ENCODE assay signal across 7 cellular contexts in the genomic region with DNA sequence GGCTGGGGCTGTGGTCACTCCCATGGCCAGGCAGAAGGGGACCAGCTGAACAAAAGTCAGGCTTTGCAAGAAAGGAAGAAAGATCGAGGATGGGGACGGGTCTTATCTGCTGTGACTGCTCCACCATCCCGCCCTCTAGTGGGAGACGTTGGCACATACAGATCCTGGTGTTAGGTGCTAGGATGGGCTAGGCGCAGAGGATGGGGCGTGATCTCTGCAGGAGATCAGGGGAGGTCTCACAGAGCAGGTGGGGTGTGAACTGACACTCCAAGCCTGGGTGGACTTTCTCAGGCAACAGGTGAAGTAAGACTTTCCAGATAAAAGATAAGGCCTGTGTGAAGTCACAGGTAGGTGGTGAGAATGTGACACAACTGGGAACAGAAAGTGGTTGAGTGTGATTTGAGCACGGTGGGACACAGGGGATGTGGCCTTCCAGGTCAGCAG.
DNase-seq lines count a peak whose midpoint lies in the region; ATAC-seq and TF ChIP-seq lines count a peak whose summit lies in the region.

No MANE protein-coding gene starts in this region.

- H3K56ac ChIP-seq in H9 (ENCODE audit: insufficient read length, low read depth, low read length): no peak overlapping the region

- no peak overlapping the region for H3K4me3 ChIP-seq in SJSA1
- H3K4me3 ChIP-seq in osteoblast (ENCODE audit: insufficient read depth, low read length): no peak overlapping the region

- no peaks in the 10 kb centered on the region; a peak in 1 of 7 replicates for H3K36me3 Mint-ChIP-seq in H9 (ENCODE audit: insufficient read depth in 1 of 3, low read depth in 3 of 3)

- no peak overlapping the region for H3K18ac ChIP-seq in H9 (ENCODE audit: insufficient read length, low read depth, low read length)

- no peak overlapping the region for H3K27ac Mint-ChIP-seq in H9

- no peak overlapping the region for H4K8ac ChIP-seq in H9 (replicated peaks; ENCODE audit: insufficient read length, low read depth, low read length)

- WGBS in H9 (ENCODE audit: extremely low coverage, insufficient read length, low lambda C conversion rate): no CpG with 5 or more reads among the region's 7 CpGs

- no peak overlapping the region for H3K4ac ChIP-seq in H9 (ENCODE audit: low read depth, low read length)

- no peaks in the 10 kb centered on the region; a peak in 1 of 5 replicates for H3K9me3 Mint-ChIP-seq in H9

- no peak overlapping the region for H3T11ph ChIP-seq in H9 (ENCODE audit: low read length)

- H3K4me1 ChIP-seq in H9 (ENCODE audit: insufficient read depth, low read length) (no peaks in the 10 kb centered on the region), SJSA1 (replicated peaks) (0 out of 2 replicates have a peak, but pooled peaks cover 7% of the 10 kb centered on the region), osteoblast (ENCODE audit: insufficient read depth, low read length) (peaks cover 12% of the 10 kb centered on the region)

- DNase-seq in H9 (peak; percentile 82), SJSA1 (ENCODE audit: low read depth in 1 of 2, low spot score in 2 of 2) (peak; percentile 40 to 61), ecto neural progenitor cell (ENCODE audit: low spot score) (peak; percentile 72), osteoblast (ENCODE audit: insufficient read length, low spot score, missing footprints) (peak; percentile 48), DMS153 treated with DMSO at 0.1 percent for 48 hours (lab: John Stamatoyannopoulos, UW; ENCODE audit: unreplicated experiment) (no peak), NCI-H2171 (lab: John Stamatoyannopoulos, UW) (no peak)

- H4K20me1 ChIP-seq in H9 (ENCODE audit: control insufficient read depth, insufficient read depth, insufficient read length) (no peaks in the 10 kb centered on the region), osteoblast (ENCODE audit: insufficient read depth, low read length) (no peaks in the 10 kb centered on the region)

- H2BK120ac ChIP-seq in H9 (ENCODE audit: low read depth, low read length, poor library complexity, severe bottlenecking): no peak overlapping the region

- H3K14ac ChIP-seq in H9 (ENCODE audit: insufficient read depth, low read length): no peak overlapping the region

- H3K9me3 ChIP-seq in H9 (ENCODE audit: control insufficient read depth, low read depth, low read length) (no peaks in the 10 kb centered on the region), SJSA1 (replicated peaks) (no peaks in the 10 kb centered on the region; the same call in 1 of the 2 replicates), osteoblast (ENCODE audit: low read depth, low read length) (peaks cover 6% of the 10 kb centered on the region)

- no peak overlapping the region for H2BK15ac ChIP-seq in H9 (ENCODE audit: low read depth, low read length)

- peaks cover 8 to 18% of the 10 kb centered on the region in 2 experiments for H3K4me1 Mint-ChIP-seq in H9

- H3K27me3 ChIP-seq in H9 (ENCODE audit: insufficient read depth, low read length) (no peaks in the 10 kb centered on the region), SJSA1 (replicated peaks) (no peaks in the 10 kb centered on the region), osteoblast (ENCODE audit: insufficient read depth, low read length) (no peaks in the 10 kb centered on the region)

- no peaks in the 10 kb centered on the region for H3K79me1 ChIP-seq in H9 (ENCODE audit: insufficient read depth, low read depth, low read length, poor library complexity, severe bottlenecking)

- H3K23me2 ChIP-seq in H9 (ENCODE audit: insufficient read length, low read depth, low read length, poor library complexity, severe bottlenecking): no peaks in the 10 kb centered on the region

- no peak overlapping the region for H2AFZ ChIP-seq in H9 (ENCODE audit: low read length)
- no peak overlapping the region for H2AFZ ChIP-seq in osteoblast (ENCODE audit: low read length)

- peaks cover 15% of the 10 kb centered on the region for H3K27me3 Mint-ChIP-seq in H9 (ENCODE audit: low read depth)

- no peak overlapping the region for H3K27ac ChIP-seq in H9 (ENCODE audit: insufficient read length, low read depth, low read length)
- H3K27ac ChIP-seq in SJSA1: no peak overlapping the region
- no peak overlapping the region for H3K27ac ChIP-seq in osteoblast (ENCODE audit: low read depth, low read length)

- no peak overlapping the region for H2BK12ac ChIP-seq in H9 (ENCODE audit: insufficient read length, low read depth, low read length)

- no peak overlapping the region for H4K91ac ChIP-seq in H9 (ENCODE audit: insufficient read length, low read depth, low read length)

- H3K9ac ChIP-seq in H9 (ENCODE audit: extremely low read depth, insufficient read length, low read length): no peak overlapping the region

- H3K23ac ChIP-seq in H9 (ENCODE audit: insufficient read length, low read depth, low read length): no peak overlapping the region

- no peak overlapping the region for H4K5ac ChIP-seq in H9 (ENCODE audit: insufficient read length, low read depth, low read length)

- ATAC-seq in HG03280 (IDR thresholded peaks at IDR 0.05; ENCODE audit: unreplicated experiment): no peak

- H2BK5ac ChIP-seq in H9 (ENCODE audit: insufficient read length, low read length): no peak overlapping the region

- no peak overlapping the region for H3K4me2 ChIP-seq in H9 (ENCODE audit: insufficient read depth, insufficient read length, low read length)
- no peak overlapping the region for H3K4me2 ChIP-seq in osteoblast (ENCODE audit: insufficient read depth, low read length)

- peak; percentile 80 for TF ChIP-seq CTCF in H9 (conservative IDR thresholded peaks at IDR 0.05)
- peak; percentile 51 for TF ChIP-seq CTCF in osteoblast (IDR thresholded peaks at IDR 0.05; ENCODE audit: extremely low read depth, low read depth, low read length)

- H3K36me3 ChIP-seq in SJSA1 (no peaks in the 10 kb centered on the region), osteoblast (ENCODE audit: insufficient read depth, low read length) (no peaks in the 10 kb centered on the region)

- H2BK20ac ChIP-seq in H9 (ENCODE audit: low read depth, low read length, poor library complexity, severe bottlenecking): no peak overlapping the region

- no peaks in the 10 kb centered on the region for H3K79me2 ChIP-seq in H9 (ENCODE audit: insufficient read depth, low read length)
- H3K79me2 ChIP-seq in osteoblast (ENCODE audit: insufficient read depth, low read length): no peaks in the 10 kb centered on the region

- H3K4me3 Mint-ChIP-seq in H9: no peak overlapping the region

- H2AK5ac ChIP-seq in H9 (ENCODE audit: insufficient read length, low read length): no peak overlapping the region

Comparison
In these comparisons a context has a peak if more than half of its experiments do, and no peak if none do; other contexts are left out.
1. DNase-seq: peak in H9 (single experiment), SJSA1 (2 of 2), ecto neural progenitor cell (single experiment) and osteoblast (single experiment); none in DMS153 treated with DMSO at 0.1 percent for 48 hours (single experiment) and NCI-H2171 (single experiment).